In the genomic region with DNA sequence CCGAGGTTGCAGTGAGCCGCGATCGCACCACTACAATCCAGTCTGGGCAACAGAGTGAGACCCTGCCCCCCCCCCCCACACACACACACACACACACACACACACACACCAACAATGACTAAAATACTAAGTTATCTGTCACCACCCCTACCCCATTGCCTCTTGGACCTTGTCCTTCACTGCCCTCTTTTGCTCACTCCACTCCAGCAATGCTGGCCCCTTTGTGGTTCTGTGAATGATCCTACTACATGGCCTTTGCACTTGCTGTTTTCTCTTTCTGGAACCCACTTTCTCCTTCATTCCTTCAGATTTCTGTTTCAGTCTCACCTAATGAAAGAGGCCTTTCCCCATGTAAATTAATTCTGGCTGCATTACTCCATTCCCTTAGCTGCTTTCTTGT, we compare ENCODE assay signal across 1 cellular context.
A peak's percentile ranks its signal among the peaks of the same experiment; 100 is the strongest.
TF ChIP-seq lines count a peak whose summit lies in the region.

No MANE protein-coding gene starts in this region.

TF ChIP-seq in HepG2, 621 proteins besides CTCF, POLR2A, EP300 and RAD21:
- 0 out of 2 replicates have a peak, but pooled peaks have one; percentile 26 for TF ChIP-seq HNF4G (IDR thresholded peaks at IDR 0.05; ENCODE audit: borderline replicate concordance, low read depth, low read length)
- no peak for TF ChIP-seq HNF4G (CRISPR knock-in tag; IDR thresholded peaks at IDR 0.05; ENCODE audit: borderline replicate concordance, low read depth)
- TF ChIP-seq ZMYM3 (CRISPR knock-in tag; IDR thresholded peaks at IDR 0.05): 0 out of 2 replicates have a peak, but pooled peaks have one; percentile 33
- peak; percentile 50 for TF ChIP-seq HNF4A (CRISPR knock-in tag; IDR thresholded peaks at IDR 0.05)
- TF ChIP-seq ZNF292 (CRISPR knock-in tag; IDR thresholded peaks at IDR 0.05; ENCODE audit: borderline replicate concordance, low read depth): no peak
- TF ChIP-seq, protein P1, sequence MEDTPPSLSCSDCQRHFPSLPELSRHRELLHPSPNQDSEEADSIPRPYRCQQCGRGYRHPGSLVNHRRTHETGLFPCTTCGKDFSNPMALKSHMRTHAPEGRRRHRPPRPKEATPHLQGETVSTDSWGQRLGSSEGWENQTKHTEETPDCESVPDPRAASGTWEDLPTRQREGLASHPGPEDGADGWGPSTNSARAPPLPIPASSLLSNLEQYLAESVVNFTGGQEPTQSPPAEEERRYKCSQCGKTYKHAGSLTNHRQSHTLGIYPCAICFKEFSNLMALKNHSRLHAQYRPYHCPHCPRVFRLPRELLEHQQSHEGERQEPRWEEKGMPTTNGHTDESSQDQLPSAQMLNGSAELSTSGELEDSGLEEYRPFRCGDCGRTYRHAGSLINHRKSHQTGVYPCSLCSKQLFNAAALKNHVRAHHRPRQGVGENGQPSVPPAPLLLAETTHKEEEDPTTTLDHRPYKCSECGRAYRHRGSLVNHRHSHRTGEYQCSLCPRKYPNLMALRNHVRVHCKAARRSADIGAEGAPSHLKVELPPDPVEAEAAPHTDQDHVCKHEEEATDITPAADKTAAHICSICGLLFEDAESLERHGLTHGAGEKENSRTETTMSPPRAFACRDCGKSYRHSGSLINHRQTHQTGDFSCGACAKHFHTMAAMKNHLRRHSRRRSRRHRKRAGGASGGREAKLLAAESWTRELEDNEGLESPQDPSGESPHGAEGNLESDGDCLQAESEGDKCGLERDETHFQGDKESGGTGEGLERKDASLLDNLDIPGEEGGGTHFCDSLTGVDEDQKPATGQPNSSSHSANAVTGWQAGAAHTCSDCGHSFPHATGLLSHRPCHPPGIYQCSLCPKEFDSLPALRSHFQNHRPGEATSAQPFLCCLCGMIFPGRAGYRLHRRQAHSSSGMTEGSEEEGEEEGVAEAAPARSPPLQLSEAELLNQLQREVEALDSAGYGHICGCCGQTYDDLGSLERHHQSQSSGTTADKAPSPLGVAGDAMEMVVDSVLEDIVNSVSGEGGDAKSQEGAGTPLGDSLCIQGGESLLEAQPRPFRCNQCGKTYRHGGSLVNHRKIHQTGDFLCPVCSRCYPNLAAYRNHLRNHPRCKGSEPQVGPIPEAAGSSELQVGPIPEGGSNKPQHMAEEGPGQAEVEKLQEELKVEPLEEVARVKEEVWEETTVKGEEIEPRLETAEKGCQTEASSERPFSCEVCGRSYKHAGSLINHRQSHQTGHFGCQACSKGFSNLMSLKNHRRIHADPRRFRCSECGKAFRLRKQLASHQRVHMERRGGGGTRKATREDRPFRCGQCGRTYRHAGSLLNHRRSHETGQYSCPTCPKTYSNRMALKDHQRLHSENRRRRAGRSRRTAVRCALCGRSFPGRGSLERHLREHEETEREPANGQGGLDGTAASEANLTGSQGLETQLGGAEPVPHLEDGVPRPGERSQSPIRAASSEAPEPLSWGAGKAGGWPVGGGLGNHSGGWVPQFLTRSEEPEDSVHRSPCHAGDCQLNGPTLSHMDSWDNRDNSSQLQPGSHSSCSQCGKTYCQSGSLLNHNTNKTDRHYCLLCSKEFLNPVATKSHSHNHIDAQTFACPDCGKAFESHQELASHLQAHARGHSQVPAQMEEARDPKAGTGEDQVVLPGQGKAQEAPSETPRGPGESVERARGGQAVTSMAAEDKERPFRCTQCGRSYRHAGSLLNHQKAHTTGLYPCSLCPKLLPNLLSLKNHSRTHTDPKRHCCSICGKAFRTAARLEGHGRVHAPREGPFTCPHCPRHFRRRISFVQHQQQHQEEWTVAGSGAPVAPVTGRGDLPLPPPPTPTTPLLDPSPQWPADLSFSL (CRISPR knock-in tag; IDR thresholded peaks at IDR 0.05): peak; percentile 68; the same call in 1 of the 2 replicates
- no peak for TF ChIP-seq ZNF703 (CRISPR knock-in tag; IDR thresholded peaks at IDR 0.05; ENCODE audit: borderline replicate concordance)
- TF ChIP-seq SMC3 (IDR thresholded peaks at IDR 0.05; ENCODE audit: low read length): no peak
